Comparison of ENCODE assay signal across 2 cellular contexts in the genomic region with DNA sequence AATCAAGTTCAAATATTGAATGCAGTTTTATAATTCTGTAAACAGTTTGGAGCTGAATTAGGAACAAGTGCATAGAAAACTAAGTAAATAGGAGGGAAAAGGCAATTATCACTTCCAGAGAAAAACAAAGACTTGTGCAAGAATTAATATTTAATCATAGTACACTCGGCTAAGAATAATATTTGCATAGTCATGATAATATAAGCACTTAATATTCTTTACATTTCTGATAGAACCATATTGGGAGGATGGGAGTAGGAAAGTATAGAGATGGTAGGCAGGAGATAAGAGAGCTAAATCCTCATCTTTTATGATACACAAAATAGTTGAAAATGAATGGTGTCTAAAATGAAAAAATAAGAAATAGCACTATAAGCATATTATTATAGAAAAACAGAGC.
TF ChIP-seq lines count a peak whose summit lies in the region.

No MANE protein-coding gene starts in this region.

TF ChIP-seq in HepG2, 621 proteins besides CTCF, POLR2A, EP300 and RAD21:
- TF ChIP-seq NFIC (IDR thresholded peaks at IDR 0.05; ENCODE audit: low read length): no peak
- TF ChIP-seq WIZ (CRISPR knock-in tag; IDR thresholded peaks at IDR 0.05): no peak
- TF ChIP-seq SP1 (IDR thresholded peaks at IDR 0.05): no peak
- TF ChIP-seq SP1 (CRISPR knock-in tag; IDR thresholded peaks at IDR 0.05): no peak
- TF ChIP-seq ZNF780A (CRISPR knock-in tag; IDR thresholded peaks at IDR 0.05): no peak
- 0 out of 4 replicates have a peak, but pooled peaks have one; percentile 9 to 24 for TF ChIP-seq MAFK (conservative IDR thresholded peaks at IDR 0.05 in 1 of 2, IDR thresholded peaks at IDR 0.05 in 1 of 2; ENCODE audit: low read length in 2 of 2)
- TF ChIP-seq ZNF883 (CRISPR knock-in tag; IDR thresholded peaks at IDR 0.05; ENCODE audit: not compliant biosample characterization): no peak
- 0 out of 2 replicates have a peak, but pooled peaks have one; percentile 8 for TF ChIP-seq MAFF (IDR thresholded peaks at IDR 0.05; ENCODE audit: low read depth, low read length)
- TF ChIP-seq ZNF652 (CRISPR knock-in tag; IDR thresholded peaks at IDR 0.05; ENCODE audit: borderline replicate concordance, low read depth): no peak

TF ChIP-seq in K562, 482 proteins besides CTCF, POLR2A, EP300 and RAD21:
- TF ChIP-seq ARID2 (IDR thresholded peaks at IDR 0.05) (no peak), ZNF57 (CRISPR knock-in tag; IDR thresholded peaks at IDR 0.05) (no peak), MAFG (tag; conservative IDR thresholded peaks at IDR 0.05) (peak; percentile 47; the same call in 1 of the 2 replicates), PCBP1 (IDR thresholded peaks at IDR 0.05; ENCODE audit: low read depth, low read length, poor library complexity, severe bottlenecking) (no peak), SOX6 (IDR thresholded peaks at IDR 0.05) (no peak), PHB2 (IDR thresholded peaks at IDR 0.05; ENCODE audit: low read depth) (no peak), JUN (IDR thresholded peaks at IDR 0.05; ENCODE audit: borderline replicate concordance, low read depth, low read length) (no peak), JUN (CRISPR knock-in tag; IDR thresholded peaks at IDR 0.05; ENCODE audit: borderline replicate concordance) (no peak), ZSCAN32 (CRISPR knock-in tag; IDR thresholded peaks at IDR 0.05) (no peak), KLF10 (CRISPR knock-in tag; IDR thresholded peaks at IDR 0.05) (no peak), ETV1 (tag; conservative IDR thresholded peaks at IDR 0.05; ENCODE audit: low read depth) (no peak), C11orf30 (IDR thresholded peaks at IDR 0.05; ENCODE audit: low read depth) (peak; percentile 47; the same call in 1 of the 2 replicates), ZNF316 (IDR thresholded peaks at IDR 0.05) (peak; percentile 70)
- TF ChIP-seq, protein P1, sequence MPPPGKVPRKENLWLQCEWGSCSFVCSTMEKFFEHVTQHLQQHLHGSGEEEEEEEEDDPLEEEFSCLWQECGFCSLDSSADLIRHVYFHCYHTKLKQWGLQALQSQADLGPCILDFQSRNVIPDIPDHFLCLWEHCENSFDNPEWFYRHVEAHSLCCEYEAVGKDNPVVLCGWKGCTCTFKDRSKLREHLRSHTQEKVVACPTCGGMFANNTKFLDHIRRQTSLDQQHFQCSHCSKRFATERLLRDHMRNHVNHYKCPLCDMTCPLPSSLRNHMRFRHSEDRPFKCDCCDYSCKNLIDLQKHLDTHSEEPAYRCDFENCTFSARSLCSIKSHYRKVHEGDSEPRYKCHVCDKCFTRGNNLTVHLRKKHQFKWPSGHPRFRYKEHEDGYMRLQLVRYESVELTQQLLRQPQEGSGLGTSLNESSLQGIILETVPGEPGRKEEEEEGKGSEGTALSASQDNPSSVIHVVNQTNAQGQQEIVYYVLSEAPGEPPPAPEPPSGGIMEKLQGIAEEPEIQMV (tag; conservative IDR thresholded peaks at IDR 0.05; ENCODE audit: low read depth): no peak
- TF ChIP-seq, protein P2, sequence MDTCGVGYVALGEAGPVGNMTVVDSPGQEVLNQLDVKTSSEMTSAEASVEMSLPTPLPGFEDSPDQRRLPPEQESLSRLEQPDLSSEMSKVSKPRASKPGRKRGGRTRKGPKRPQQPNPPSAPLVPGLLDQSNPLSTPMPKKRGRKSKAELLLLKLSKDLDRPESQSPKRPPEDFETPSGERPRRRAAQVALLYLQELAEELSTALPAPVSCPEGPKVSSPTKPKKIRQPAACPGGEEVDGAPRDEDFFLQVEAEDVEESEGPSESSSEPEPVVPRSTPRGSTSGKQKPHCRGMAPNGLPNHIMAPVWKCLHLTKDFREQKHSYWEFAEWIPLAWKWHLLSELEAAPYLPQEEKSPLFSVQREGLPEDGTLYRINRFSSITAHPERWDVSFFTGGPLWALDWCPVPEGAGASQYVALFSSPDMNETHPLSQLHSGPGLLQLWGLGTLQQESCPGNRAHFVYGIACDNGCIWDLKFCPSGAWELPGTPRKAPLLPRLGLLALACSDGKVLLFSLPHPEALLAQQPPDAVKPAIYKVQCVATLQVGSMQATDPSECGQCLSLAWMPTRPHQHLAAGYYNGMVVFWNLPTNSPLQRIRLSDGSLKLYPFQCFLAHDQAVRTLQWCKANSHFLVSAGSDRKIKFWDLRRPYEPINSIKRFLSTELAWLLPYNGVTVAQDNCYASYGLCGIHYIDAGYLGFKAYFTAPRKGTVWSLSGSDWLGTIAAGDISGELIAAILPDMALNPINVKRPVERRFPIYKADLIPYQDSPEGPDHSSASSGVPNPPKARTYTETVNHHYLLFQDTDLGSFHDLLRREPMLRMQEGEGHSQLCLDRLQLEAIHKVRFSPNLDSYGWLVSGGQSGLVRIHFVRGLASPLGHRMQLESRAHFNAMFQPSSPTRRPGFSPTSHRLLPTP (IDR thresholded peaks at IDR 0.05; ENCODE audit: borderline replicate concordance, extremely low read depth, insufficient read length): no peak
